In the genomic region with DNA sequence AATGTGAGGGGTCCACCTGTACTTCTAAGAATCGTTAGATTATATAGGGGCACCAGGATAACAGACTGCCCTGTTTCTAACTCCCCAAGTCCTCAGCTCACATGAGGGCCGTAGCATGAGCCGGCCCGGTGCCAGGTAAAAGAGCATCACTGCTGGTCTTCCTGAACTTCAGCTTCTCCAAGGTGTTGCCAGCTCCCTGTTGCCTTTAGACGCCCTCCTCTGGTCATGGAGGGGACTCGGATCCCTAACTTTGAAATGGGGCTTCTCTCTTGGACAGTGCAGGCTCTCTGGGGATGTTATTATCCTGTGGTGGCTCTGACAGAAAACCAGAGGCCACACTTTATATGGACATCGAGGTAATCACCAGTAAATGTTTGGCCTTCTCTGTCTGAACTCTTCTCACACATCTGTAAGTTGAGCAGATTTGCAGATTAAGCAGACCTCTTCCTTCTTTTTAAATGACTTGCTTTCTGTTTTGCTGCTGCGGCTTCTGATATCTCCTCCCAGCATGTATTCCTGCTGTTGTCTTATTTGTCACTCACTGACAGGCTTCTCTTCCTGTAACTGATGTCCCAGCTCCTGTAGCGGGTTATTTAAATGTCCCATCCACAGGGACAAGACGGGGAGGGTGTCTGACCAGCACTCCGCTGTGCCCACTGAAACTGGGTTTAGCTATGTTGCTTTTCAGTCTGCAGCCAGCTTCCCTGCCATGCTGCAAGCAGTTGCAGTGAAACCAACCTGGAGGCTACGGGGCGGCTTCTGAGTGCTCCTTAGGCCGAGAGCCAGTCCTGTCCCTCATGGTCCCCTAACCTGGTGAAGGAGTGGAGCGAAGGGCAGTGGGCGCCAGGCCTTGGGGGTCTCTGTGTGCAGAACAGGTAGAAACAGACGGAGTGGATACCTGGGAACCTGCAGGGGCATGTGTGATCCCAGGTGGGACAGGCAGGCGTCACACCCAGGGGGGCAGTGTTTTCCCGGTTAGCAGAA, we compare ENCODE assay signal across 8 cellular contexts. TPM values are rescaled to one million over a fixed set of nuclear protein-coding genes. Genes with fewer than 3 reads are reported as not detected.
DNase-seq lines count a peak whose midpoint lies in the region; ATAC-seq, FAIRE-seq and TF ChIP-seq lines count a peak whose summit lies in the region.

No MANE protein-coding gene starts in this region.

- H3K36me3 ChIP-seq in GM12878 (ENCODE audit: control insufficient read depth in 2 of 2, insufficient read depth in 2 of 2, low read length in 1 of 2) (peaks cover 7 to 12% of the 10 kb centered on the region in 2 experiments), lower lobe of right lung (peaks cover 23% of the 10 kb centered on the region)

- no peak for TF ChIP-seq EP300 in GM12878 (IDR thresholded peaks at IDR 0.05; ENCODE audit: borderline replicate concordance in 1 of 2, control insufficient read depth in 1 of 2, low read depth in 2 of 2, low read length in 2 of 2)

- H4K20me1 ChIP-seq in GM12878 (ENCODE audit: control insufficient read depth, insufficient read depth) = peaks cover 5% of the 10 kb centered on the region

- CTCF ChIA-PET in CD4-positive, alpha-beta T cell (lab: Charles Lee) = interaction anchor here (0.7 to 1.5 kb wide), 6 partner anchors 9 to 112 kb away, joined by 3 to 5 read pairs (median 3); no protein-coding TSS in a partner anchor
- CTCF ChIA-PET in GM12878 (lab: Yijun Ruan, JAX) = interaction anchor here (0.6 to 2.1 kb wide), 8 partner anchors 9 to 112 kb away, joined by 3 to 8 read pairs (median 3); no protein-coding TSS in a partner anchor

- H3K4me3 ChIP-seq in GM12878 (no peak overlapping the region), lower lobe of right lung (no peak overlapping the region)

- H3K79me2 ChIP-seq in GM12878 (ENCODE audit: control insufficient read depth, insufficient read depth, low read length) = peaks cover 38% of the 10 kb centered on the region

- intact Hi-C loops in CD4-positive, alpha-beta T cell (cut with DNase I, micrococcal nuclease) = no loop called here
- intact Hi-C loops in GM12878 (cut with micrococcal nuclease; ENCODE audit: unreplicated experiment) = no loop called here
- intact Hi-C loops in lower lobe of right lung (cut with DNase I) = no loop called here

- H3K9me3 Mint-ChIP-seq in CD4-positive, alpha-beta T cell = no peaks in the 10 kb centered on the region
- no peaks in the 10 kb centered on the region for H3K9me3 Mint-ChIP-seq in IgD-negative memory B cell

- no peak overlapping the region for H3K4me2 ChIP-seq in GM12878 (ENCODE audit: control insufficient read depth, insufficient read depth)

- peaks cover 76% of the 10 kb centered on the region for H3K36me3 Mint-ChIP-seq in CD4-positive, alpha-beta T cell (ENCODE audit: low read depth)
- H3K36me3 Mint-ChIP-seq in IgD-negative memory B cell = peaks cover 7% of the 10 kb centered on the region

- peak overlapping the region; percentile 82 for H3K27ac Mint-ChIP-seq in CD4-positive, alpha-beta T cell
- peak overlapping the region; percentile 48 to 86 (median 64) for H3K27ac Mint-ChIP-seq in IgD-negative memory B cell

- POLR2A ChIA-PET in CD4-positive, alpha-beta T cell (lab: Charles Lee) = interaction anchor here (0.9 to 1.2 kb wide), 3 partner anchors 12 to 91 kb away, joined by 3 to 4 read pairs (median 4); no protein-coding TSS in a partner anchor
- POLR2A ChIA-PET in GM12878 (lab: Charles Lee) = interaction anchor here (0.6 kb wide), 1 partner anchor 29 kb away, joined by 6 read pairs; no protein-coding TSS in a partner anchor

- no peak for ATAC-seq in CD4-positive, alpha-beta T cell (ENCODE audit: poor library complexity)
- ATAC-seq in GM12878 (0 out of 3 replicates have a peak, but pooled peaks have one; percentile 10), lower lobe of right lung (peak in 1 of 2 donors; percentile 8), HG03457 (IDR thresholded peaks at IDR 0.05; ENCODE audit: unreplicated experiment) (no peak), GM19395 (IDR thresholded peaks at IDR 0.05; ENCODE audit: unreplicated experiment) (no peak)

- no peaks in the 10 kb centered on the region for H3K27me3 ChIP-seq in CD4-positive, alpha-beta T cell (ENCODE audit: control insufficient read depth, insufficient read depth, low read length)
- no peaks in the 10 kb centered on the region for H3K27me3 ChIP-seq in GM12878 (replicated peaks in 1 of 2; ENCODE audit: control insufficient read depth in 2 of 2, insufficient read depth in 2 of 2, low read length in 1 of 2)
- no peaks in the 10 kb centered on the region for H3K27me3 ChIP-seq in lower lobe of right lung (ENCODE audit: low read depth)

- no peak for TF ChIP-seq POLR2A in GM12878 (IDR thresholded peaks at IDR 0.05; ENCODE audit: low read depth, low read length)

- no peaks in the 10 kb centered on the region for H3K9me3 ChIP-seq in CD4-positive, alpha-beta T cell (ENCODE audit: control insufficient read depth, low read length)
- no peaks in the 10 kb centered on the region for H3K9me3 ChIP-seq in GM12878 (replicated peaks; ENCODE audit: control insufficient read depth, insufficient read depth, low read length)
- no peaks in the 10 kb centered on the region for H3K9me3 ChIP-seq in lower lobe of right lung

- H3K27ac ChIP-seq in CD4-positive, alpha-beta T cell (ENCODE audit: low read depth, low read length) = peak overlapping the region; percentile 36
- H3K27ac ChIP-seq in GM12878 (ENCODE audit: control insufficient read depth, insufficient read depth) (no peak overlapping the region), lower lobe of right lung (peak overlapping the region; percentile 18)

- in situ Hi-C loops in GM12878 (cut with MboI) = no loop called here

- H3K4me1 ChIP-seq in GM12878 (ENCODE audit: control insufficient read depth, insufficient read depth, low read length) = peaks cover 42% of the 10 kb centered on the region
- peaks cover 57% of the 10 kb centered on the region for H3K4me1 ChIP-seq in lower lobe of right lung

- peaks cover 88% of the 10 kb centered on the region for H3K4me1 Mint-ChIP-seq in CD4-positive, alpha-beta T cell (ENCODE audit: low read depth)
- peaks cover 17 to 46% (median 34%) of the 10 kb centered on the region in 3 donors for H3K4me1 Mint-ChIP-seq in IgD-negative memory B cell

- peak; percentile 65 for TF ChIP-seq RAD21 in GM12878 (IDR thresholded peaks at IDR 0.05; ENCODE audit: insufficient read depth, low read depth, low read length)

- no peaks in the 10 kb centered on the region for H3K27me3 Mint-ChIP-seq in CD4-positive, alpha-beta T cell
- no peaks in the 10 kb centered on the region for H3K27me3 Mint-ChIP-seq in IgD-negative memory B cell

- 84% methylated on average over 19 of the region's 19 CpGs for WGBS in GM12878 (ENCODE audit: insufficient coverage, insufficient replicate concordance, low lambda C conversion rate, missing lambda C conversion rate)

- BruUV-seq in GM12878 (replicated peaks; lab: Mats Ljungman, UMichigan) = no TSS peak

- RAD21 ChIA-PET in GM12878 (lab: Charles Lee; ENCODE audit: unreplicated experiment) = interaction anchor here (0.6 to 1.2 kb wide), 5 partner anchors 14 to 111 kb away, joined by 3 to 4 read pairs (median 4); no protein-coding TSS in a partner anchor

- FAIRE-seq in GM12878 (lab: Jason Lieb, UNC) = no peak

- SMC1A ChIA-PET in GM12878 (lab: Charles Lee; ENCODE audit: uncharacterized antibody, unreplicated experiment) = interaction anchor here (0.9 to 2.2 kb wide), 4 partner anchors 9 to 109 kb away, joined by 3 to 6 read pairs (median 4); no protein-coding TSS in a partner anchor

- H3K4me3 Mint-ChIP-seq in CD4-positive, alpha-beta T cell = no peak overlapping the region
- H3K4me3 Mint-ChIP-seq in IgD-negative memory B cell = peak overlapping the region in 1 of 4 donors; percentile 25

- H3K9ac ChIP-seq in GM12878 (ENCODE audit: control insufficient read depth, insufficient read depth, low read length) = no peak overlapping the region

- no peak overlapping the region for H2AFZ ChIP-seq in GM12878 (ENCODE audit: control insufficient read depth, low read depth, low read length)

- DNase-seq in CD4-positive, alpha-beta T cell = no peak
- DNase-seq in GM12878 (ENCODE audit: low read depth, low spot score) = no peak
- no peak for DNase-seq in lower lobe of right lung
- no peak for DNase-seq in NCI-H187 treated with DMSO at 0.1 percent for 48 hours (lab: John Stamatoyannopoulos, UW)
- no peak for DNase-seq in stimulated activated CD4-positive, alpha-beta T cell treated with anti-CD3 and anti-CD28 coated beads, Interleukin-2, amount 100 ng/mL, for 48 hours

- no peak for TF ChIP-seq CTCF in CD4-positive, alpha-beta T cell (IDR thresholded peaks at IDR 0.05)
- TF ChIP-seq CTCF in GM12878 (IDR thresholded peaks at IDR 0.05 in 2 of 3, conservative IDR thresholded peaks at IDR 0.05 in 1 of 3; ENCODE audit: control insufficient read depth in 2 of 3, extremely low read depth in 1 of 3, insufficient read depth in 1 of 3, low read depth in 3 of 3, low read length in 3 of 3) = peak; percentile 22 to 50 (median 41); a peak in 4 of 6 replicates
- peak; percentile 35 for TF ChIP-seq CTCF in lower lobe of right lung (IDR thresholded peaks at IDR 0.05)

RNA-seq across cellular contexts. Expression of a gene that starts 39.2 kb away (rescaled TPM):
- total RNA-seq in CD4-positive, alpha-beta T cell = 1 to 10 TPM; 3.4 to 5.5 TPM
- polyA plus RNA-seq in IgD-negative memory B cell (4.6 TPM), GM12878 (2011; rRNA removed) (0.76 and 1.5 TPM in 2 replicates), GM12878 (2014; fragmentation: Illumina TruSeq; extraction: Trizol) (0.06 TPM in 1 of 2 replicates, not detected in the other), GM12878 (2014; fragmentation: Nextera tagmentation; extraction: Ambion mirVana) (not detected), GM12878 (2014; rRNA removed) (3.6 and 3.7 TPM in 2 replicates), GM12878 (2016; fragmentation: Nextera tagmentation; extraction: Ambion mirVana) (under 1 TPM; 0.38 to 0.47 TPM)
- 10.2 and 12.0 TPM in 2 replicates for total RNA-seq in GM12878 (2013; cell fraction: nucleolus; rRNA removed)
- total RNA-seq in GM12878 (2014; rRNA removed) (0.82 and 1.6 TPM in 2 replicates), GM12878 (2014; rRNA removed; fragmentation: Illumina TruSeq; extraction: Trizol) (0.49 and 0.55 TPM in 2 replicates), GM12878 (2021) (2.3 and 2.9 TPM in 2 replicates), lower lobe of right lung (2.9 TPM)
- 0.58 TPM for polyA plus RNA-seq in GM12878 (2011; ENCODE audit: low read depth)
- 3.1 and 4.8 TPM in 2 replicates for polyA plus RNA-seq in GM12878 (2011; cell fraction: cytosol; rRNA removed)
- polyA plus RNA-seq in GM12878 (2011; cell fraction: nucleus; rRNA removed) = 12.7 and 13.5 TPM in 2 replicates
- polyA plus RNA-seq in GM12878 (2012) = 1.7 and 2.8 TPM in 2 replicates
- 1.7 and 5.9 TPM in 2 replicates for polyA minus RNA-seq in GM12878 (2011; rRNA and poly(A)+ RNA removed)
- 2.1 and 3.7 TPM in 2 replicates for polyA minus RNA-seq in GM12878 (2011; cell fraction: cytosol; rRNA and poly(A)+ RNA removed)
- polyA minus RNA-seq in GM12878 (2011; cell fraction: nucleus; rRNA and poly(A)+ RNA removed) = 13.4 and 18.7 TPM in 2 replicates

RNA-seq across cellular contexts. Expression of a gene that starts 39.9 kb away (rescaled TPM):
- total RNA-seq in CD4-positive, alpha-beta T cell = 100 to 1,000 TPM; 145 to 156 TPM
- polyA plus RNA-seq in IgD-negative memory B cell = 324 TPM
- 144 and 157 TPM in 2 replicates for total RNA-seq in GM12878 (2013; cell fraction: nucleolus; rRNA removed)
- total RNA-seq in GM12878 (2014; rRNA removed) = 263 and 284 TPM in 2 replicates
- total RNA-seq in GM12878 (2014; rRNA removed; fragmentation: Illumina TruSeq; extraction: Trizol) = 303 and 329 TPM in 2 replicates
- total RNA-seq in GM12878 (2021) = 462 and 473 TPM in 2 replicates
- 1,149 TPM for polyA plus RNA-seq in GM12878 (2011; ENCODE audit: low read depth)
- polyA plus RNA-seq in GM12878 (2011; rRNA removed) = 282 and 475 TPM in 2 replicates
- polyA plus RNA-seq in GM12878 (2011; cell fraction: cytosol; rRNA removed) = 834 and 1,057 TPM in 2 replicates
- 373 and 417 TPM in 2 replicates for polyA plus RNA-seq in GM12878 (2011; cell fraction: nucleus; rRNA removed)
- 244 and 350 TPM in 2 replicates for polyA plus RNA-seq in GM12878 (2012)
- 53.4 and 224 TPM in 2 replicates for polyA plus RNA-seq in GM12878 (2014; fragmentation: Illumina TruSeq; extraction: Trizol)
- 100 to 1,000 TPM; 232 to 449 TPM for polyA plus RNA-seq in GM12878 (2014; fragmentation: Nextera tagmentation; extraction: Ambion mirVana)
- polyA plus RNA-seq in GM12878 (2014; rRNA removed) = 528 and 564 TPM in 2 replicates
- 100 to 1,000 TPM; 566 to 586 TPM for polyA plus RNA-seq in GM12878 (2016; fragmentation: Nextera tagmentation; extraction: Ambion mirVana)
- 117 and 160 TPM in 2 replicates for polyA minus RNA-seq in GM12878 (2011; rRNA and poly(A)+ RNA removed)
- 69.2 and 95.4 TPM in 2 replicates for polyA minus RNA-seq in GM12878 (2011; cell fraction: cytosol; rRNA and poly(A)+ RNA removed)
- polyA minus RNA-seq in GM12878 (2011; cell fraction: nucleus; rRNA and poly(A)+ RNA removed) = 44.1 and 69.0 TPM in 2 replicates
- 218 TPM for total RNA-seq in lower lobe of right lung

RNA-seq across cellular contexts. Expression of a gene that starts 52.6 kb away (rescaled TPM):
- total RNA-seq in CD4-positive, alpha-beta T cell = 1 to 10 TPM; 3.7 to 4.4 TPM
- polyA plus RNA-seq in IgD-negative memory B cell (not detected), GM12878 (2011; rRNA removed) (2.4 and 2.6 TPM in 2 replicates), GM12878 (2014; fragmentation: Illumina TruSeq; extraction: Trizol) (4.6 and 5.2 TPM in 2 replicates), GM12878 (2014; fragmentation: Nextera tagmentation; extraction: Ambion mirVana) (under 1 TPM; 0.05 to 0.08 TPM), GM12878 (2014; rRNA removed) (5.5 and 6.2 TPM in 2 replicates), GM12878 (2016; fragmentation: Nextera tagmentation; extraction: Ambion mirVana) (1 to 10 TPM; 6.3 to 6.9 TPM)
- total RNA-seq in GM12878 (2013; cell fraction: nucleolus; rRNA removed) = 6.9 and 7.3 TPM in 2 replicates
- total RNA-seq in GM12878 (2014; rRNA removed) (0.96 and 0.98 TPM in 2 replicates), GM12878 (2014; rRNA removed; fragmentation: Illumina TruSeq; extraction: Trizol) (1.2 and 1.4 TPM in 2 replicates), GM12878 (2021) (5.6 and 5.9 TPM in 2 replicates), lower lobe of right lung (6.6 TPM)
- 1.0 TPM for polyA plus RNA-seq in GM12878 (2011; ENCODE audit: low read depth)
- polyA plus RNA-seq in GM12878 (2011; cell fraction: cytosol; rRNA removed) = 1.6 and 4.3 TPM in 2 replicates
- 37.2 and 59.5 TPM in 2 replicates for polyA plus RNA-seq in GM12878 (2011; cell fraction: nucleus; rRNA removed)
- polyA plus RNA-seq in GM12878 (2012) = 3.6 and 5.1 TPM in 2 replicates
- polyA minus RNA-seq in GM12878 (2011; rRNA and poly(A)+ RNA removed) = 0.95 and 1.4 TPM in 2 replicates
- polyA minus RNA-seq in GM12878 (2011; cell fraction: cytosol; rRNA and poly(A)+ RNA removed) = 1.2 and 1.4 TPM in 2 replicates
- polyA minus RNA-seq in GM12878 (2011; cell fraction: nucleus; rRNA and poly(A)+ RNA removed) = 1.8 and 7.4 TPM in 2 replicates
